In genomic region chr5:158897444-158898160, GRCh38 we compare ENCODE assay signal across 21 cellular contexts.
A peak's percentile ranks its signal among the peaks of the same experiment; 100 is the strongest.
DNase-seq lines count a peak whose midpoint lies in the region; ATAC-seq and TF ChIP-seq lines count a peak whose summit lies in the region.
"Had no signal": no experiment of that assay in that cellular context is flagged by ENCODE, and none has a peak within 500 bp of the region (broad histone marks: within the 10 kb centered on the region; RNA-seq: fewer than 3 reads in every experiment).

No MANE protein-coding gene starts in this region.

- H3K27me3 Mint-ChIP-seq in activated CD4-positive, alpha-beta T cell treated with anti-CD3 and anti-CD28 coated beads for 36 hours, result peaks cover 4% of the 10 kb centered on the region
- 0 out of 2 replicates have a peak, but pooled peaks cover 4% of the 10 kb centered on the region for H3K27me3 Mint-ChIP-seq in H9 (ENCODE audit: low read depth)
- H3K27me3 Mint-ChIP-seq: activated naive CD4-positive, alpha-beta T cell treated with anti-CD3 and anti-CD28 coated beads, Interleukin-2, amount 10 ng/mL, durations not matched to agents 7 days and 5 days; activated T-cell treated with anti-CD3 and anti-CD28 coated beads, Interleukin-2, amount 50 U/mL, for 24 hours had no signal

- H3K9ac ChIP-seq in OCI-LY3 (ENCODE audit: low read length), result peak overlapping the region; percentile 73
- no peak overlapping the region for H3K9ac ChIP-seq in H9 (ENCODE audit: extremely low read depth, insufficient read length, low read length)

- H2BK120ac ChIP-seq in H9 (ENCODE audit: low read depth, low read length, poor library complexity, severe bottlenecking), result no peak overlapping the region

- H3K36me3 ChIP-seq in DOHH2 (ENCODE audit: control insufficient read depth, low read length), result 0 out of 2 replicates have a peak, but pooled peaks cover 3% of the 10 kb centered on the region
- H3K36me3 ChIP-seq in OCI-LY3 (replicated peaks; ENCODE audit: low read depth, low read length), result no peaks in the 10 kb centered on the region
- H3K36me3 ChIP-seq: pancreas, sigmoid colon had no signal

- peaks cover 3% of the 10 kb centered on the region for H3K4me1 Mint-ChIP-seq in activated CD4-positive, alpha-beta T cell treated with anti-CD3 and anti-CD28 coated beads for 36 hours
- H3K4me1 Mint-ChIP-seq in H9, result peaks cover 10 to 13% of the 10 kb centered on the region in 2 experiments
- H3K4me1 Mint-ChIP-seq: activated naive CD4-positive, alpha-beta T cell treated with anti-CD3 and anti-CD28 coated beads, Interleukin-2, amount 10 ng/mL, durations not matched to agents 7 days and 5 days had no signal

- H3K27ac ChIP-seq in DOHH2 (ENCODE audit: low read depth, low read length), result peak overlapping the region; percentile 52
- peak overlapping the region; percentile 98 for H3K27ac ChIP-seq in OCI-LY3 (ENCODE audit: low read length)
- H3K27ac ChIP-seq in H9 (ENCODE audit: insufficient read length, low read depth, low read length), result no peak overlapping the region
- H3K27ac ChIP-seq: pancreas, sigmoid colon had no signal

- no peak overlapping the region for H4K8ac ChIP-seq in H9 (replicated peaks; ENCODE audit: insufficient read length, low read depth, low read length)

- no peak overlapping the region for H3K27ac Mint-ChIP-seq in activated CD4-positive, alpha-beta T cell treated with anti-CD3 and anti-CD28 coated beads for 36 hours
- H3K27ac Mint-ChIP-seq in H9, result no peak overlapping the region
- H3K27ac Mint-ChIP-seq: activated CD8-positive, alpha-beta T cell treated with anti-CD3 and anti-CD28 coated beads for 36 hours; activated naive CD4-positive, alpha-beta T cell treated with anti-CD3 and anti-CD28 coated beads, Interleukin-2, amount 10 ng/mL, durations not matched to agents 7 days and 5 days; activated T-cell treated with anti-CD3 and anti-CD28 coated beads, Interleukin-2, amount 50 U/mL, for 24 hours; CD8-positive, alpha-beta T cell had no signal

- H2BK15ac ChIP-seq in H9 (ENCODE audit: low read depth, low read length), result no peak overlapping the region

- H3K36me3 Mint-ChIP-seq in activated CD4-positive, alpha-beta T cell treated with anti-CD3 and anti-CD28 coated beads for 36 hours (ENCODE audit: low read depth), result no peaks in the 10 kb centered on the region
- H3K36me3 Mint-ChIP-seq in H9 (ENCODE audit: insufficient read depth in 1 of 3, low read depth in 3 of 3), result no peaks in the 10 kb centered on the region
- H3K36me3 Mint-ChIP-seq: activated naive CD4-positive, alpha-beta T cell treated with anti-CD3 and anti-CD28 coated beads, Interleukin-2, amount 10 ng/mL, durations not matched to agents 7 days and 5 days; CD8-positive, alpha-beta T cell; naive thymus-derived CD8-positive, alpha-beta T cell had no signal

- H2AK5ac ChIP-seq in H9 (ENCODE audit: insufficient read length, low read length), result no peak overlapping the region

- peak overlapping the region; percentile 56 for H3K4me3 ChIP-seq in DOHH2 (ENCODE audit: low read length)
- peak overlapping the region; percentile 49 for H3K4me3 ChIP-seq in OCI-LY3 (ENCODE audit: low read length)
- H3K4me3 ChIP-seq: K562, pancreas, sigmoid colon had no signal

- no peak overlapping the region for H3K23ac ChIP-seq in H9 (ENCODE audit: insufficient read length, low read depth, low read length)

- H3K23me2 ChIP-seq in H9 (ENCODE audit: insufficient read length, low read depth, low read length, poor library complexity, severe bottlenecking), result no peaks in the 10 kb centered on the region

- ATAC-seq in GM18909 (IDR thresholded peaks at IDR 0.05; ENCODE audit: poor library complexity, unreplicated experiment) (peak; percentile 32), HG02884 (IDR thresholded peaks at IDR 0.05; ENCODE audit: unreplicated experiment) (peak; percentile 25), GM21619 (IDR thresholded peaks at IDR 0.05; ENCODE audit: unreplicated experiment) (no peak)
- no peak for ATAC-seq in activated CD4-positive, alpha-beta T cell treated with anti-CD3 and anti-CD28 coated beads for 36 hours
- ATAC-seq: activated CD8-positive, alpha-beta T cell treated with anti-CD3 and anti-CD28 coated beads for 36 hours; CD8-positive, alpha-beta T cell; K562; naive thymus-derived CD8-positive, alpha-beta T cell; pancreas had no signal

- H3K9me3 Mint-ChIP-seq in activated CD4-positive, alpha-beta T cell treated with anti-CD3 and anti-CD28 coated beads for 36 hours (ENCODE audit: low read depth), result no peaks in the 10 kb centered on the region
- H3K9me3 Mint-ChIP-seq in H9, result no peaks in the 10 kb centered on the region
- H3K9me3 Mint-ChIP-seq: activated CD8-positive, alpha-beta T cell treated with anti-CD3 and anti-CD28 coated beads for 36 hours; activated naive CD4-positive, alpha-beta T cell treated with anti-CD3 and anti-CD28 coated beads, Interleukin-2, amount 10 ng/mL, durations not matched to agents 7 days and 5 days; activated T-cell treated with anti-CD3 and anti-CD28 coated beads, Interleukin-2, amount 50 U/mL, for 24 hours; CD8-positive, alpha-beta T cell; naive thymus-derived CD8-positive, alpha-beta T cell had no signal

- no peak overlapping the region for H2BK12ac ChIP-seq in H9 (ENCODE audit: insufficient read length, low read depth, low read length)

- H3K9me3 ChIP-seq in DOHH2 (ENCODE audit: control insufficient read depth, insufficient read depth, low read length) (no peaks in the 10 kb centered on the region), OCI-LY3 (ENCODE audit: insufficient read depth, low read length) (no peaks in the 10 kb centered on the region), H9 (ENCODE audit: control insufficient read depth, low read depth, low read length) (no peaks in the 10 kb centered on the region)
- H3K9me3 ChIP-seq: pancreas, sigmoid colon had no signal

- CTCF ChIA-PET in activated CD4-positive, alpha-beta T cell treated with anti-CD3 and anti-CD28 coated beads for 36 hours (lab: Charles Lee), result no interaction called here

- H3K56ac ChIP-seq in H9 (ENCODE audit: insufficient read length, low read depth, low read length), result no peak overlapping the region

- no peaks in the 10 kb centered on the region for H4K20me1 ChIP-seq in DOHH2 (ENCODE audit: control insufficient read depth, insufficient read depth, low read depth, low read length)
- H4K20me1 ChIP-seq in OCI-LY3 (ENCODE audit: insufficient read depth, low read length), result no peaks in the 10 kb centered on the region
- no peaks in the 10 kb centered on the region for H4K20me1 ChIP-seq in H9 (ENCODE audit: control insufficient read depth, insufficient read depth, insufficient read length)

- H4K5ac ChIP-seq in H9 (ENCODE audit: insufficient read length, low read depth, low read length), result no peak overlapping the region

- no peak overlapping the region for H2BK20ac ChIP-seq in H9 (ENCODE audit: low read depth, low read length, poor library complexity, severe bottlenecking)

- peaks cover 17% of the 10 kb centered on the region for H3K79me2 ChIP-seq in DOHH2 (ENCODE audit: control insufficient read depth, low read length)
- peaks cover 4% of the 10 kb centered on the region; the same call in 1 of the 2 replicates for H3K79me2 ChIP-seq in OCI-LY3 (ENCODE audit: low read length)
- no peaks in the 10 kb centered on the region for H3K79me2 ChIP-seq in H9 (ENCODE audit: insufficient read depth, low read length)

- peaks cover 5% of the 10 kb centered on the region; the same call in 1 of the 2 replicates for H3F3A ChIP-seq in DOHH2 (ENCODE audit: control insufficient read depth, insufficient read depth)

- intact Hi-C loops in activated CD4-positive, alpha-beta T cell treated with anti-CD3 and anti-CD28 coated beads for 36 hours (cut with DNase I, micrococcal nuclease), result no loop called here

- POLR2A ChIA-PET in activated CD4-positive, alpha-beta T cell treated with anti-CD3 and anti-CD28 coated beads for 36 hours (lab: Charles Lee), result interaction anchor here (0.7 kb wide), 1 partner anchor 55 kb away, joined by 3 read pairs; no protein-coding TSS in a partner anchor

- H2AFZ ChIP-seq in OCI-LY3 (ENCODE audit: low read depth, low read length) (no peak overlapping the region), H9 (ENCODE audit: low read length) (no peak overlapping the region)

- H3K27me3 ChIP-seq in DOHH2 (ENCODE audit: control insufficient read depth, low read length), result no peaks in the 10 kb centered on the region
- no peaks in the 10 kb centered on the region for H3K27me3 ChIP-seq in OCI-LY3 (ENCODE audit: low read depth, low read length)
- no peaks in the 10 kb centered on the region for H3K27me3 ChIP-seq in H9 (ENCODE audit: insufficient read depth, low read length)
- H3K27me3 ChIP-seq: pancreas, sigmoid colon had no signal

- no peak overlapping the region for H3T11ph ChIP-seq in H9 (ENCODE audit: low read length)

- H3K14ac ChIP-seq in H9 (ENCODE audit: insufficient read depth, low read length), result no peak overlapping the region

- no peaks in the 10 kb centered on the region for H3K79me1 ChIP-seq in H9 (ENCODE audit: insufficient read depth, low read depth, low read length, poor library complexity, severe bottlenecking)

- H3K4ac ChIP-seq in H9 (ENCODE audit: low read depth, low read length), result no peak overlapping the region

- H4K91ac ChIP-seq in H9 (ENCODE audit: insufficient read length, low read depth, low read length), result no peak overlapping the region

- no peaks in the 10 kb centered on the region for H3K9me2 ChIP-seq in DOHH2 (replicated peaks; ENCODE audit: control insufficient read depth, low read length)

- no peak overlapping the region for H2BK5ac ChIP-seq in H9 (ENCODE audit: insufficient read length, low read length)

- H3K4me1 ChIP-seq in DOHH2 (ENCODE audit: control insufficient read depth, low read length) (peaks cover 39% of the 10 kb centered on the region), OCI-LY3 (ENCODE audit: low read length) (peaks cover 49% of the 10 kb centered on the region), H9 (ENCODE audit: insufficient read depth, low read length) (no peaks in the 10 kb centered on the region; the same call in 1 of the 2 replicates)
- H3K4me1 ChIP-seq: pancreas had no signal

- no peak overlapping the region for H3K4me3 Mint-ChIP-seq in activated CD4-positive, alpha-beta T cell treated with anti-CD3 and anti-CD28 coated beads for 36 hours
- H3K4me3 Mint-ChIP-seq in H9, result no peak overlapping the region
- H3K4me3 Mint-ChIP-seq: activated CD8-positive, alpha-beta T cell treated with anti-CD3 and anti-CD28 coated beads for 36 hours; activated naive CD4-positive, alpha-beta T cell treated with anti-CD3 and anti-CD28 coated beads, Interleukin-2, amount 10 ng/mL, durations not matched to agents 7 days and 5 days; activated T-cell treated with anti-CD3 and anti-CD28 coated beads, Interleukin-2, amount 50 U/mL, for 24 hours; CD8-positive, alpha-beta T cell had no signal

- TF ChIP-seq CTCF in DOHH2 (IDR thresholded peaks at IDR 0.05; ENCODE audit: low read depth, low read length, poor library complexity, severe bottlenecking) (no peak), OCI-LY3 (IDR thresholded peaks at IDR 0.05; ENCODE audit: low read depth, low read length) (no peak), H9 (conservative IDR thresholded peaks at IDR 0.05) (no peak)

- DNase-seq in cerebellum (ENCODE audit: low spot score) (no peak), H9 (no peak)
- no peak for DNase-seq in activated CD4-positive, alpha-beta T cell treated with anti-CD3 and anti-CD28 coated beads for 36 hours
- DNase-seq: activated CD8-positive, alpha-beta T cell treated with anti-CD3 and anti-CD28 coated beads for 36 hours; activated naive CD4-positive, alpha-beta T cell treated with anti-CD3 and anti-CD28 coated beads, Interleukin-2, amount 10 ng/mL, durations not matched to agents 7 days and 5 days; activated T-cell treated with anti-CD3 and anti-CD28 coated beads, Interleukin-2, amount 50 U/mL, for 24 hours; CD8-positive, alpha-beta T cell; DMS79 treated with DMSO at 0.1 percent for 48 hours; mammary epithelial cell; naive thymus-derived CD8-positive, alpha-beta T cell; NCI-H1092; NCI-H510A treated with DMSO at 0.1 percent for 48 hours; pancreas; sigmoid colon; T-helper 2 cell had no signal

- WGBS in H9 (ENCODE audit: extremely low coverage, insufficient read length, low lambda C conversion rate), result no CpG with 5 or more reads among the region's 3 CpGs

- H3K18ac ChIP-seq in H9 (ENCODE audit: insufficient read length, low read depth, low read length), result no peak overlapping the region

- H3K4me2 ChIP-seq in DOHH2 (ENCODE audit: low read length) (peak overlapping the region; percentile 77), OCI-LY3 (ENCODE audit: low read length) (peak overlapping the region; percentile 91), H9 (ENCODE audit: insufficient read depth, insufficient read length, low read length) (no peak overlapping the region)

Comparison
In these comparisons a context has a peak if more than half of its experiments do, and no peak if none do; other contexts are left out.
1. ATAC-seq: peak in GM18909 (single experiment) and HG02884 (single experiment); none in activated CD4-positive, alpha-beta T cell treated with anti-CD3 and anti-CD28 coated beads for 36 hours (single experiment) and GM21619 (single experiment).